Comparison of ENCODE assay signal across 17 cellular contexts in the genomic region with DNA sequence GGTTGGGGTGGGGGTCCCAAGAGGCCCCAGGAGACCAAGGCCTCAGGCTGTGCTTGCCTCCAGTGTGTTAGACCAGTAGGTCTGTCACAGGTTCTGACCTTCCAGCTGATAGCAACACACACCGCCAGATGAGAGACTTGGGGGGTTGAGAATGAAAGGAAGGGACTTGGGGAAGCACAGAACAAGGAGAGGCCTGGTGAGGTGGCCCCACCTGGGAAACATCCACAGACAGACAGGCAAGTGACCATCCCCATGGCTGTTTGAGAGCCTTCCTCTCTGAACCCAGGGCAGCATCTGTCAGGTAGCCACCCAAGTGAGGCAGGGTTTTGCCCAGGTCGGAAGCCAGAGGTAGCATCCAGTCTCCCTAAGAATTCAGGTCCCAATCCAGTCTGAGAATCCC.
"Had no signal": no experiment of that assay in that cellular context is flagged by ENCODE, and none has a peak within 500 bp of the region (broad histone marks: within the 10 kb centered on the region; RNA-seq: fewer than 3 reads in every experiment).

No MANE protein-coding gene starts in this region.

- H3K4me1 Mint-ChIP-seq: central memory CD8-positive, alpha-beta T cell; natural killer cell had no signal

- H3K4me3 ChIP-seq: esophagus muscularis mucosa, gastrocnemius medialis, heart right ventricle, right atrium auricular region, smooth muscle cell, transverse colon had no signal

- H3K9me3 ChIP-seq: esophagus muscularis mucosa, gastrocnemius medialis, heart right ventricle, right atrium auricular region, transverse colon had no signal

- H3K4me2 ChIP-seq: smooth muscle cell had no signal

- H3K4me1 ChIP-seq: gastrocnemius medialis had no signal

- H3K27ac Mint-ChIP-seq: mesothelial cell of epicardium; natural killer cell; stimulated activated memory B cell treated with anti-CD40 and anti-IgM and Interleukin-4, amounts not matched to agents 10 μg/mL and 1 μg/mL and 100 μg/mL, for 72 hours; stimulated activated naive CD8-positive, alpha-beta T cell treated with anti-CD3 and anti-CD28 coated beads, Interleukin-15, Interleukin-2, amounts not matched to agents 100 ng/mL and 50 ng/mL, for 24 hours had no signal

- H3K9me3 Mint-ChIP-seq: central memory CD8-positive, alpha-beta T cell; mesothelial cell of epicardium; natural killer cell; stimulated activated memory B cell treated with anti-CD40 and anti-IgM and Interleukin-4, amounts not matched to agents 10 μg/mL and 1 μg/mL and 100 μg/mL, for 72 hours; stimulated activated naive CD8-positive, alpha-beta T cell treated with anti-CD3 and anti-CD28 coated beads, Interleukin-15, Interleukin-2, amounts not matched to agents 100 ng/mL and 50 ng/mL, for 24 hours had no signal

- H3K4me3 Mint-ChIP-seq: central memory CD8-positive, alpha-beta T cell; mesothelial cell of epicardium; natural killer cell; stimulated activated memory B cell treated with anti-CD40 and anti-IgM and Interleukin-4, amounts not matched to agents 10 μg/mL and 1 μg/mL and 100 μg/mL, for 72 hours; stimulated activated naive CD8-positive, alpha-beta T cell treated with anti-CD3 and anti-CD28 coated beads, Interleukin-15, Interleukin-2, amounts not matched to agents 100 ng/mL and 50 ng/mL, for 24 hours had no signal

- DNase-seq: effector memory CD4-positive, alpha-beta T cell; gastrocnemius medialis; heart right ventricle; mammary epithelial cell; natural killer cell; stimulated activated CD4-positive, alpha-beta T cell treated with anti-CD3 and anti-CD28 coated beads, Interleukin-4, amount 100 ng/mL, for 24 hours; transverse colon had no signal

- H3K27ac ChIP-seq: epithelial cell of prostate, esophagus muscularis mucosa, gastrocnemius medialis, heart right ventricle, right atrium auricular region, transverse colon had no signal

- H3K27me3 ChIP-seq: right atrium auricular region, transverse colon had no signal

- FAIRE-seq: islet of Langerhans, urothelium cell line had no signal

- H3K36me3 ChIP-seq: esophagus muscularis mucosa, gastrocnemius medialis, heart right ventricle, right atrium auricular region, transverse colon had no signal

- H3K36me3 Mint-ChIP-seq: mesothelial cell of epicardium; natural killer cell; stimulated activated memory B cell treated with anti-CD40 and anti-IgM and Interleukin-4, amounts not matched to agents 10 μg/mL and 1 μg/mL and 100 μg/mL, for 72 hours had no signal
